Comparison of ENCODE assay signal across 1 cellular context in genomic region chr6:129920103-129920798, GRCh38.
A peak's percentile ranks its signal among the peaks of the same experiment; 100 is the strongest.
TF ChIP-seq lines count a peak whose summit lies in the region.

No MANE protein-coding gene starts in this region.

TF ChIP-seq in HepG2, 621 proteins besides CTCF, POLR2A, EP300 and RAD21:
- TF ChIP-seq ZBTB40 (IDR thresholded peaks at IDR 0.05) (0 out of 2 replicates have a peak, but pooled peaks have one; percentile 9), ZBTB40 (CRISPR knock-in tag; IDR thresholded peaks at IDR 0.05) (no peak), HNF4A (CRISPR knock-in tag; IDR thresholded peaks at IDR 0.05) (no peak)
